In the genomic region with DNA sequence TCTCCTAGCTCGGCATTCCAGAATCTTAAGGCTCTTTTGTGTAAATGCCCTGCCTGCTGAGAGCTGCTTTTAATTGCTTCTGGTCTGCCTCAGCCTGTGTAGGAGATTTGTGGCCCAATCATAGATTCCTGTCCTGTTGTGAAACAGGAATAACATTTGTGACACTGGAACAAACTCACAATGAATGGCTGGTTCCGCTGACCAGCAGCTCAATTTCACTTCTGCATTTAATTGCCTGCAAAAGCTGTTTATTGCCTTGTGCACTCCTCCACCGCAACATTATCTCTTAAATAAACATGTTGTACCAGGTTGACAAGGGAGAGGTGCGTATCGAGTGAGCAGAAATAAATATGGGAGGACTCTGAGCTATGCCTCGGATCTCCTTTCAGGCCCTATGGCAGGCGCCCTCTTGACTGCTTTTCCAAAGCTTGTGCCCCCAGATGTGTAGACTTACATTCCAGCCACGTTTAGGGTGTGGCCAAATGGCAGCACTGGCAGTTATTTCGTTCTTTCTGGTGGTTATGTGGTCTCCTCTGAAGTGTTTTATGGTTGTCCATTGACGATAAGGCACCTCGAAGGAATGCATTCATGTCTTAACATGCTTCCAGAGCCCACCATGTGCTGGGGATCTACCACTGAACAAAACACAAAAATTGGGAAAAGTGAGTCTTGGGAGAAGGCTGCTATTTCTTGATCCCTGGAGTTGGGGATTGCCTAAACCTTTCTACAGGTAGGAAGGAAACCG, we compare ENCODE assay signal across 9 cellular contexts. TPM values are rescaled to one million over a fixed set of nuclear protein-coding genes. Genes with fewer than 3 reads are reported as not detected.
DNase-seq lines count a peak whose midpoint lies in the region; ATAC-seq, FAIRE-seq and TF ChIP-seq lines count a peak whose summit lies in the region.
"Had no signal": no experiment of that assay in that cellular context is flagged by ENCODE, and none has a peak within 500 bp of the region (broad histone marks: within the 10 kb centered on the region; RNA-seq: fewer than 3 reads in every experiment).

No MANE protein-coding gene starts in this region.

- DNase-seq in NCI-H2029 treated with DMSO at 0.1 percent for 48 hours (lab: John Stamatoyannopoulos, UW) (peak; percentile 32), small intestine (peak; percentile 30), natural killer cell (no peak), NCI-H524 (lab: John Stamatoyannopoulos, UW) (no peak)
- DNase-seq: activated naive CD8-positive, alpha-beta T cell treated with anti-CD3 and anti-CD28 coated beads, Interleukin-2, amount 10 ng/mL, durations not matched to agents 7 days and 5 days; psoas muscle had no signal

- H3K36me3 ChIP-seq in ectodermal cell (ENCODE audit: control insufficient read depth, insufficient read depth, low read length) (no peaks in the 10 kb centered on the region), small intestine (ENCODE audit: control insufficient read depth in 2 of 2, insufficient read depth in 2 of 2, low read length in 2 of 2) (no peaks in the 10 kb centered on the region)

- H3K27me3 ChIP-seq in ectodermal cell (ENCODE audit: control insufficient read depth, insufficient read depth, low read length, poor library complexity, severe bottlenecking), result no peaks in the 10 kb centered on the region
- peaks cover 0 to 4% of the 10 kb centered on the region in 2 donors for H3K27me3 ChIP-seq in small intestine (ENCODE audit: control insufficient read depth in 2 of 2, insufficient read depth in 2 of 2, low read length in 2 of 2)

- peak overlapping the region; percentile 36 for H3K27ac ChIP-seq in ectodermal cell (ENCODE audit: insufficient read depth, low read depth, low read length, poor library complexity, severe bottlenecking)
- no peak overlapping the region for H3K27ac ChIP-seq in small intestine (ENCODE audit: low read depth in 1 of 2, low read length in 1 of 2)
- H3K27ac ChIP-seq: psoas muscle had no signal

- H3K27ac Mint-ChIP-seq in natural killer cell, result no peak overlapping the region
- H3K27ac Mint-ChIP-seq: activated naive CD8-positive, alpha-beta T cell treated with anti-CD3 and anti-CD28 coated beads, Interleukin-2, amount 10 ng/mL, durations not matched to agents 7 days and 5 days had no signal

- H3K9me3 ChIP-seq in ectodermal cell (ENCODE audit: control insufficient read depth, low read length), result no peaks in the 10 kb centered on the region
- no peaks in the 10 kb centered on the region for H3K9me3 ChIP-seq in small intestine (ENCODE audit: control insufficient read depth, low read depth)
- H3K9me3 ChIP-seq: psoas muscle had no signal

- H3K9me3 Mint-ChIP-seq in natural killer cell, result no peaks in the 10 kb centered on the region
- H3K9me3 Mint-ChIP-seq: activated naive CD8-positive, alpha-beta T cell treated with anti-CD3 and anti-CD28 coated beads, Interleukin-2, amount 10 ng/mL, durations not matched to agents 7 days and 5 days had no signal

- no peaks in the 10 kb centered on the region for H3K36me3 Mint-ChIP-seq in natural killer cell
- H3K36me3 Mint-ChIP-seq: activated naive CD8-positive, alpha-beta T cell treated with anti-CD3 and anti-CD28 coated beads, Interleukin-2, amount 10 ng/mL, durations not matched to agents 7 days and 5 days had no signal

- WGBS in ectodermal cell, 2 experiments, result 68 to 69% methylated on average over 12 of the region's 12 CpGs
- WGBS in small intestine, 3 donors, result 12 to 23% (median 15%) methylated on average over 12 of the region's 12 CpGs

- intact Hi-C loops in natural killer cell (cut with micrococcal nuclease), result no loop called here

- peaks cover 21 to 28% of the 10 kb centered on the region in 2 donors for H3K27me3 Mint-ChIP-seq in natural killer cell (ENCODE audit: low read depth in 2 of 2)

- no peaks in the 10 kb centered on the region for H3K4me1 Mint-ChIP-seq in natural killer cell
- H3K4me1 Mint-ChIP-seq: activated naive CD8-positive, alpha-beta T cell treated with anti-CD3 and anti-CD28 coated beads, Interleukin-2, amount 10 ng/mL, durations not matched to agents 7 days and 5 days had no signal

- TF ChIP-seq CTCF in natural killer cell (IDR thresholded peaks at IDR 0.05), result no peak

- H3K4me1 ChIP-seq in ectodermal cell (ENCODE audit: control insufficient read depth, insufficient read depth, low read length), result no peaks in the 10 kb centered on the region
- H3K4me1 ChIP-seq in small intestine (ENCODE audit: control insufficient read depth in 2 of 2, insufficient read depth in 1 of 2, low read depth in 1 of 2, low read length in 1 of 2), result no peaks in the 10 kb centered on the region
- H3K4me1 ChIP-seq: psoas muscle had no signal

- ATAC-seq in GM19455 (IDR thresholded peaks at IDR 0.05; ENCODE audit: unreplicated experiment) (peak; percentile 64), natural killer cell (no peak), HG03139 (IDR thresholded peaks at IDR 0.05; ENCODE audit: unreplicated experiment) (no peak)
- ATAC-seq: psoas muscle had no signal

- H3K4me3 ChIP-seq in ectodermal cell (ENCODE audit: insufficient read depth, low read depth, low read length) (no peak overlapping the region), small intestine (ENCODE audit: low read depth in 1 of 2, low read length in 2 of 2) (no peak overlapping the region)
- H3K4me3 ChIP-seq: psoas muscle had no signal

- no peak overlapping the region for H3K4me3 Mint-ChIP-seq in natural killer cell
- H3K4me3 Mint-ChIP-seq: activated naive CD8-positive, alpha-beta T cell treated with anti-CD3 and anti-CD28 coated beads, Interleukin-2, amount 10 ng/mL, durations not matched to agents 7 days and 5 days had no signal

- FAIRE-seq in small intestine (lab: Jason Lieb, UNC), result no peak

RNA-seq across cellular contexts. Expression of a gene that starts 58.1 kb away (rescaled TPM):
- polyA plus RNA-seq in ectodermal cell (2013, experiment 1 of 4), result not detected
- not detected for polyA plus RNA-seq in ectodermal cell (2013, experiment 2 of 4)
- not detected for polyA plus RNA-seq in ectodermal cell (2013, experiment 3 of 4)
- polyA plus RNA-seq in ectodermal cell (2013, experiment 4 of 4), result not detected
- polyA plus RNA-seq in small intestine, result not detected
- not detected for total RNA-seq in natural killer cell
- total RNA-seq: activated naive CD8-positive, alpha-beta T cell treated with anti-CD3 and anti-CD28 coated beads, Interleukin-2, amount 10 ng/mL, durations not matched to agents 7 days and 5 days; psoas muscle had no signal
- polyA plus RNA-seq: psoas muscle had no signal

Comparison
In these comparisons a context has a peak if more than half of its experiments do, and no peak if none do; other contexts are left out.
1. DNase-seq: peak in NCI-H2029 treated with DMSO at 0.1 percent for 48 hours (single experiment) and small intestine (single experiment); none in natural killer cell (single experiment) and NCI-H524 (0 of 2).